ENCODE assay signal across 14 cellular contexts in the genomic region with DNA sequence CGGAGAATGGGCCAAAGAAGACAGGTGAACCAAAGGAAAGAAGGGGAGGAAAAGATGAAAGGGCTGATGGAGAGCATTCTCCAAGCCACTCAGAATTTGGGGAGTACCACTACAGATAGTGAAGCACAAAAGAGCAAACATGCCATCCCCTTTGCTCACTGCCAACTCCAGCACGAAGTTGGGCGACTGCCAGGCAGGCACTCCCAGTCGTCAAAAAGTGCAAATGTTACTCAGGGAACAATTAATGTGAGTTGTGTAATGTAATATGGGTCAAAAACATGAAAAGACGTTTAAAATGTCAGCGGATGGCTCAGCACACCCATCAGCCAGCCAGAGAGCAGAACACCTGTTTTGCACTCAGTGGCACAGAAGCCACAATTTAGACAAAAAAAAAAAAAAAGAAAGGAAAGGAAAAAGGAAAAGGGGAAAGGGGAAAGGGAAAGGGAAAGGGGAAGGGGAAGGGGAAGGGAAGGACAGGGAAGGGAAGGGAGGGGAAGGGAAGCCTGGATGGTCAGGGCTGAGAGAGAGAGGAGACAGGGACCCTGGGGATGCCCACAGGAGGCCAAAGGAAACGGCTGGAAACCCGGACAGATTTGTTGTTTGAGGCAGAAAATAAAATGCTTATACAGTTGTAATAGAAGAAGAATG.
DNase-seq lines count a peak whose midpoint lies in the region; ATAC-seq and TF ChIP-seq lines count a peak whose summit lies in the region.
"Had no signal": no experiment of that assay in that cellular context is flagged by ENCODE, and none has a peak within 500 bp of the region (broad histone marks: within the 10 kb centered on the region; RNA-seq: fewer than 3 reads in every experiment).

No MANE protein-coding gene starts in this region.

- no peaks in the 10 kb centered on the region for H3K36me3 ChIP-seq in IMR-90 (ENCODE audit: control insufficient read depth, insufficient read depth, low read length)
- H3K36me3 ChIP-seq: adrenal gland, HAP-1 had no signal

- H3K9me1 ChIP-seq in IMR-90 (ENCODE audit: insufficient read depth, low read length) = peaks cover 5% of the 10 kb centered on the region; the same call in 1 of the 2 replicates

- H3K4ac ChIP-seq in IMR-90 (ENCODE audit: low read depth, low read length) = no peak overlapping the region

- intact Hi-C loops in Calu3 (cut with micrococcal nuclease; ENCODE audit: unreplicated experiment) = no loop called here
- intact Hi-C loops in IMR-90 (cut with micrococcal nuclease) = no loop called here

- H3K27ac Mint-ChIP-seq in Calu3 (ENCODE audit: unreplicated experiment) = peak overlapping the region; percentile 11
- H3K27ac Mint-ChIP-seq in natural killer cell treated with Interleukin-12 subunit alpha and Interleukin-12 subunit beta and Interleukin-15 and Interleukin-18, amount 100 ng/mL, for 72 hours = no peak overlapping the region
- H3K27ac Mint-ChIP-seq: CD4-positive, CD25-positive, alpha-beta regulatory T cell had no signal

- dilution Hi-C loops in IMR-90 (cut with HindIII; ENCODE audit: low sequenced_read_pairs, unreplicated experiment) = no loop called here

- peak overlapping the region; percentile 37; the same call in 1 of the 2 replicates for H2AK5ac ChIP-seq in IMR-90 (ENCODE audit: low read depth, low read length)

- DNase-seq in Calu3 (peak; percentile 18), IMR-90 (peak; percentile 29), astrocyte of the hippocampus (ENCODE audit: low read depth, low spot score) (peak; percentile 67), lung microvascular endothelial cell (ENCODE audit: low read depth in 2 of 2) (peak; percentile 31 to 66), UCSD-AML1 (lab: John Stamatoyannopoulos, UW; ENCODE audit: unreplicated experiment) (no peak), SW 1271 (lab: John Stamatoyannopoulos, UW) (no peak)
- no peak for DNase-seq in natural killer cell treated with Interleukin-12 subunit alpha and Interleukin-12 subunit beta and Interleukin-15 and Interleukin-18, amount 100 ng/mL, for 72 hours (ENCODE audit: low spot score)
- no peak for DNase-seq in central memory CD4-positive, alpha-beta T cell
- DNase-seq: CD4-positive, CD25-positive, alpha-beta regulatory T cell; effector CD8-positive, alpha-beta T cell had no signal

- BruUV-seq in Calu3 (replicated peaks; lab: Mats Ljungman, UMichigan) = no TSS peak
- no TSS peak for BruUV-seq in IMR-90 (replicated peaks; lab: Mats Ljungman, UMichigan)

- TF ChIP-seq POLR2A in IMR-90 (IDR thresholded peaks at IDR 0.05; ENCODE audit: low read depth, low read length) = no peak

- H3K4me3 Mint-ChIP-seq in Calu3 (ENCODE audit: low read depth, unreplicated experiment) = no peak overlapping the region
- H3K4me3 Mint-ChIP-seq in natural killer cell treated with Interleukin-12 subunit alpha and Interleukin-12 subunit beta and Interleukin-15 and Interleukin-18, amount 100 ng/mL, for 72 hours = no peak overlapping the region
- H3K4me3 Mint-ChIP-seq: CD4-positive, CD25-positive, alpha-beta regulatory T cell had no signal

- no peak for TF ChIP-seq CTCF in Calu3 (IDR thresholded peaks at IDR 0.05; ENCODE audit: unreplicated experiment)
- no peak for TF ChIP-seq CTCF in IMR-90 (conservative IDR thresholded peaks at IDR 0.05; ENCODE audit: low read depth, low read length)

- no peak overlapping the region for H4K5ac ChIP-seq in IMR-90 (ENCODE audit: low read depth, low read length)

- no peak for TF ChIP-seq RAD21 in IMR-90 (IDR thresholded peaks at IDR 0.05; ENCODE audit: low read length)

- H2BK5ac ChIP-seq in IMR-90 (ENCODE audit: low read depth, low read length, poor library complexity, severe bottlenecking) = no peak overlapping the region

- in situ Hi-C loops in IMR-90 (cut with MboI; ENCODE audit: low sequenced_read_pairs) = no loop called here

- POLR2A ChIA-PET in IMR-90 (lab: Charles Lee; ENCODE audit: unreplicated experiment) = no interaction called here

- H3K79me1 ChIP-seq in IMR-90 (ENCODE audit: low read depth in 1 of 2, low read length in 2 of 2) = no peaks in the 10 kb centered on the region; a peak in 2 of 4 replicates

- no peaks in the 10 kb centered on the region for H3K27me3 Mint-ChIP-seq in Calu3 (ENCODE audit: unreplicated experiment)
- H3K27me3 Mint-ChIP-seq in natural killer cell treated with Interleukin-12 subunit alpha and Interleukin-12 subunit beta and Interleukin-15 and Interleukin-18, amount 100 ng/mL, for 72 hours = peaks cover 0 to 16% of the 10 kb centered on the region in 2 donors

- H2AFZ ChIP-seq in IMR-90 (replicated peaks; ENCODE audit: low read length, poor library complexity) = no peak overlapping the region
- H2AFZ ChIP-seq: hepatocyte had no signal

- no peaks in the 10 kb centered on the region for H4K20me1 ChIP-seq in IMR-90 (ENCODE audit: insufficient read depth, low read length)

- no peak overlapping the region for H4K91ac ChIP-seq in IMR-90 (ENCODE audit: insufficient read depth, low read depth, low read length)

- H3K9ac ChIP-seq in IMR-90 (ENCODE audit: low read depth, low read length) = no peak overlapping the region

- H3K56ac ChIP-seq in IMR-90 (ENCODE audit: extremely low read depth, insufficient read depth, low read length) = no peak overlapping the region

- peaks cover 18% of the 10 kb centered on the region for H3K4me1 Mint-ChIP-seq in Calu3 (ENCODE audit: low read depth, unreplicated experiment)
- no peaks in the 10 kb centered on the region for H3K4me1 Mint-ChIP-seq in natural killer cell treated with Interleukin-12 subunit alpha and Interleukin-12 subunit beta and Interleukin-15 and Interleukin-18, amount 100 ng/mL, for 72 hours (ENCODE audit: low read depth in 2 of 2)
- H3K4me1 Mint-ChIP-seq: CD4-positive, CD25-positive, alpha-beta regulatory T cell had no signal

- H2BK15ac ChIP-seq in IMR-90 (ENCODE audit: low read depth, low read length) = no peak overlapping the region

- peaks cover 5% of the 10 kb centered on the region for H3K36me3 Mint-ChIP-seq in Calu3 (ENCODE audit: insufficient read depth, unreplicated experiment)
- no peaks in the 10 kb centered on the region for H3K36me3 Mint-ChIP-seq in natural killer cell treated with Interleukin-12 subunit alpha and Interleukin-12 subunit beta and Interleukin-15 and Interleukin-18, amount 100 ng/mL, for 72 hours
- H3K36me3 Mint-ChIP-seq: CD4-positive, CD25-positive, alpha-beta regulatory T cell had no signal

- no peak overlapping the region for H3K4me3 ChIP-seq in IMR-90 (ENCODE audit: insufficient read depth, low read depth, low read length)
- H3K4me3 ChIP-seq: adrenal gland, HAP-1, hepatocyte, skin epidermis had no signal

- CTCF ChIA-PET in Calu3 (lab: Charles Lee) (no interaction called here), IMR-90 (lab: Yijun Ruan, JAX) (no interaction called here)

- H3K18ac ChIP-seq in IMR-90 (ENCODE audit: low read depth, low read length) = no peak overlapping the region

- peak overlapping the region in 1 of 2 experiments; percentile 15; a peak in 1 of 4 replicates for H4K8ac ChIP-seq in IMR-90 (ENCODE audit: low read depth in 2 of 2, low read length in 2 of 2)

- no peak; the same call in 1 of the 2 replicates for ATAC-seq in IMR-90 (ENCODE audit: low read depth)
- no peak for ATAC-seq in natural killer cell treated with Interleukin-12 subunit alpha and Interleukin-12 subunit beta and Interleukin-15 and Interleukin-18, amount 100 ng/mL, for 72 hours

- no peak overlapping the region for H3K27ac ChIP-seq in IMR-90 (ENCODE audit: insufficient read depth, low read length)
- H3K27ac ChIP-seq: adrenal gland, hepatocyte, skin epidermis had no signal

- 20% methylated on average over 2 of the region's 8 CpGs; no CpG with 5 or more reads in 1 of the 2 experiments for WGBS in IMR-90 (ENCODE audit: extremely low coverage in 2 of 2, insufficient read length in 1 of 2), 2 experiments

- peaks cover 11% of the 10 kb centered on the region for H3K4me1 ChIP-seq in IMR-90 (ENCODE audit: control insufficient read depth, insufficient read depth, low read length)
- H3K4me1 ChIP-seq: adrenal gland, HAP-1 had no signal

- no peak overlapping the region for H3K23ac ChIP-seq in IMR-90 (ENCODE audit: low read depth, low read length)

- H2AK9ac ChIP-seq in IMR-90 (replicated peaks; ENCODE audit: low read depth, low read length, poor library complexity) = no peak overlapping the region

- no peaks in the 10 kb centered on the region for H3K9me3 Mint-ChIP-seq in Calu3 (ENCODE audit: low read depth, unreplicated experiment)
- no peaks in the 10 kb centered on the region for H3K9me3 Mint-ChIP-seq in natural killer cell treated with Interleukin-12 subunit alpha and Interleukin-12 subunit beta and Interleukin-15 and Interleukin-18, amount 100 ng/mL, for 72 hours

- H2BK20ac ChIP-seq in IMR-90 (ENCODE audit: low read depth, low read length) = no peak overlapping the region

- H3K4me2 ChIP-seq in IMR-90 (ENCODE audit: low read depth, low read length) = no peak overlapping the region
- H3K4me2 ChIP-seq: hepatocyte had no signal

- H3K14ac ChIP-seq in IMR-90 (replicated peaks; ENCODE audit: low read depth, low read length) = no peak overlapping the region; the same call in 1 of the 2 replicates

- 0 out of 2 replicates have a peak overlapping the region, but pooled peaks have one; percentile 27 for H2BK120ac ChIP-seq in IMR-90 (ENCODE audit: low read depth, low read length)

- no peaks in the 10 kb centered on the region for H3K27me3 ChIP-seq in IMR-90 (ENCODE audit: control insufficient read depth, insufficient read depth, low read length)
- H3K27me3 ChIP-seq: adrenal gland, hepatocyte had no signal

- no peaks in the 10 kb centered on the region for H3K9me3 ChIP-seq in IMR-90 (ENCODE audit: control insufficient read depth, insufficient read depth, low read length)
- H3K9me3 ChIP-seq: adrenal gland, HAP-1 had no signal

TF ChIP-seq in IMR-90, 13 proteins besides CTCF, POLR2A, EP300 and RAD21 (continues in another document):
- TF ChIP-seq NFE2L2 (IDR thresholded peaks at IDR 0.05; ENCODE audit: low read depth, low read length) = no peak
- TF ChIP-seq MXI1 (IDR thresholded peaks at IDR 0.05; ENCODE audit: borderline replicate concordance, low read depth, low read length) = no peak
- no peak for TF ChIP-seq CHD1 (IDR thresholded peaks at IDR 0.05; ENCODE audit: low read depth, low read length)
- no peak for TF ChIP-seq FOS (IDR thresholded peaks at IDR 0.05; ENCODE audit: low read depth, low read length)
- TF ChIP-seq, protein P1, sequence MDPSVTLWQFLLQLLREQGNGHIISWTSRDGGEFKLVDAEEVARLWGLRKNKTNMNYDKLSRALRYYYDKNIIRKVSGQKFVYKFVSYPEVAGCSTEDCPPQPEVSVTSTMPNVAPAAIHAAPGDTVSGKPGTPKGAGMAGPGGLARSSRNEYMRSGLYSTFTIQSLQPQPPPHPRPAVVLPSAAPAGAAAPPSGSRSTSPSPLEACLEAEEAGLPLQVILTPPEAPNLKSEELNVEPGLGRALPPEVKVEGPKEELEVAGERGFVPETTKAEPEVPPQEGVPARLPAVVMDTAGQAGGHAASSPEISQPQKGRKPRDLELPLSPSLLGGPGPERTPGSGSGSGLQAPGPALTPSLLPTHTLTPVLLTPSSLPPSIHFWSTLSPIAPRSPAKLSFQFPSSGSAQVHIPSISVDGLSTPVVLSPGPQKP (IDR thresholded peaks at IDR 0.05; ENCODE audit: borderline replicate concordance, low read depth, low read length) = no peak
- TF ChIP-seq RFX5 (IDR thresholded peaks at IDR 0.05; ENCODE audit: low read depth, low read length) = no peak

Comparison
In these comparisons a context has a peak if more than half of its experiments do, and no peak if none do; other contexts are left out.
1. DNase-seq: peak in Calu3 (single experiment), IMR-90 (single experiment), astrocyte of the hippocampus (single experiment) and lung microvascular endothelial cell (2 of 2); none in natural killer cell treated with Interleukin-12 subunit alpha and Interleukin-12 subunit beta and Interleukin-15 and Interleukin-18, amount 100 ng/mL, for 72 hours (single experiment), UCSD-AML1 (single experiment), central memory CD4-positive, alpha-beta T cell (single experiment) and SW 1271 (0 of 2).